In genomic region chr3:46845397-46845859, GRCh38 we compare ENCODE assay signal across 8 cellular contexts. TPM values are rescaled to one million over a fixed set of nuclear protein-coding genes. Genes with fewer than 3 reads are reported as not detected.
A peak's percentile ranks its signal among the peaks of the same experiment; 100 is the strongest.
DNase-seq lines count a peak whose midpoint lies in the region; ATAC-seq, FAIRE-seq and TF ChIP-seq lines count a peak whose summit lies in the region.

No MANE protein-coding gene starts in this region.

- no peak for TF ChIP-seq POLR2A in GM12891 (IDR thresholded peaks at IDR 0.05; ENCODE audit: low read depth, low read length)

- ATAC-seq in HG02588 (IDR thresholded peaks at IDR 0.05; ENCODE audit: unreplicated experiment) (peak; percentile 63), RWPE2 (ENCODE audit: low read depth) (peak; percentile 58)

- 2 to 8% methylated on average over 17 to 23 of the region's 23 CpGs for WGBS in esophagus, 2 donors

- no peak overlapping the region for H3K27ac ChIP-seq in RWPE2 (ENCODE audit: poor library complexity, severe bottlenecking)
- H3K27ac ChIP-seq in esophagus (ENCODE audit: low read depth in 2 of 2, low read length in 1 of 2), result peak overlapping the region; percentile 14 to 66
- H3K27ac ChIP-seq in muscle layer of colon (ENCODE audit: low read depth, low read length), result peak overlapping the region; percentile 76

- H3K4me3 ChIP-seq in RWPE2 (ENCODE audit: severe bottlenecking) (peak overlapping the region; percentile 13), esophagus (ENCODE audit: low read depth in 1 of 2, low read length in 2 of 2) (peak overlapping the region; percentile 36 to 47), muscle layer of colon (ENCODE audit: low read depth in 1 of 2, low read length in 2 of 2) (peak overlapping the region; percentile 31 to 71)

- no peak for DNase-seq in GM12891 (ENCODE audit: insufficient read length, low spot score)
- DNase-seq in RWPE2 (ENCODE audit: low spot score), result peak; percentile 60
- no peak for DNase-seq in NCI-H1436 treated with DMSO at 0.1 percent for 48 hours (lab: John Stamatoyannopoulos, UW)
- no peak for DNase-seq in NCI-H226
- DNase-seq in NCI-H1092 treated with DMSO at 0.1 percent for 48 hours (lab: John Stamatoyannopoulos, UW), result no peak

- H3K4me1 ChIP-seq in RWPE2 (ENCODE audit: insufficient read depth, poor library complexity, severe bottlenecking) (no peaks in the 10 kb centered on the region), esophagus (ENCODE audit: control insufficient read depth in 2 of 2, insufficient read depth in 2 of 2, low read length in 1 of 2) (peaks cover 2 to 5% of the 10 kb centered on the region in 2 donors), muscle layer of colon (ENCODE audit: insufficient read depth, low read length) (peaks cover 11% of the 10 kb centered on the region)

- H3K9me3 ChIP-seq in RWPE2 (ENCODE audit: severe bottlenecking) (peaks cover 11% of the 10 kb centered on the region), esophagus (ENCODE audit: control insufficient read depth in 2 of 2, insufficient read depth in 1 of 2, low read depth in 1 of 2, low read length in 1 of 2) (peaks cover 0 to 2% of the 10 kb centered on the region in 2 donors), muscle layer of colon (ENCODE audit: low read length) (no peaks in the 10 kb centered on the region)

- no peak for TF ChIP-seq CTCF in RWPE2 (IDR thresholded peaks at IDR 0.05; ENCODE audit: poor library complexity, severe bottlenecking)

- no peak for FAIRE-seq in GM12891 (lab: Jason Lieb, UNC)

- H3K36me3 ChIP-seq in RWPE2 (ENCODE audit: low read depth) (no peaks in the 10 kb centered on the region), esophagus (ENCODE audit: control insufficient read depth in 2 of 2, insufficient read depth in 2 of 2, low read length in 1 of 2) (no peaks in the 10 kb centered on the region), muscle layer of colon (ENCODE audit: insufficient read depth, low read length) (no peaks in the 10 kb centered on the region)

- no peaks in the 10 kb centered on the region for H3K27me3 ChIP-seq in RWPE2 (ENCODE audit: insufficient read depth, poor library complexity, severe bottlenecking)
- no peaks in the 10 kb centered on the region for H3K27me3 ChIP-seq in esophagus (ENCODE audit: control insufficient read depth in 1 of 2, insufficient read depth in 2 of 2, low read length in 2 of 2)
- H3K27me3 ChIP-seq in muscle layer of colon (ENCODE audit: control insufficient read depth in 1 of 2, insufficient read depth in 2 of 2, low read length in 2 of 2), result no peaks in the 10 kb centered on the region

- H3K9ac ChIP-seq in muscle layer of colon (ENCODE audit: low read length), result peak overlapping the region; percentile 45

TF ChIP-seq in GM12891, 5 proteins besides CTCF, POLR2A, EP300 and RAD21:
- TF ChIP-seq POLR2AphosphoS5 (IDR thresholded peaks at IDR 0.05; ENCODE audit: low read depth, low read length) (no peak), SPI1 (IDR thresholded peaks at IDR 0.05; ENCODE audit: low read depth, low read length) (peak; percentile 58), TAF1 (IDR thresholded peaks at IDR 0.05; ENCODE audit: low read depth, low read length) (no peak), PAX5 (IDR thresholded peaks at IDR 0.05; ENCODE audit: insufficient read depth, low read length, severe bottlenecking) (no peak), POU2F2 (IDR thresholded peaks at IDR 0.05; ENCODE audit: low read depth, low read length) (no peak)
TF ChIP-seq in GM12891: peak in this region for 1.

RNA-seq across cellular contexts. Expression of gene MYL3, which starts 17.8 kb away (rescaled TPM):
- polyA plus RNA-seq in GM12891 (2012; ENCODE audit: low read depth, missing spikeins), result 0.18 TPM
- under 1 TPM; 0.67 to 0.87 TPM for polyA plus RNA-seq in esophagus

RNA-seq across cellular contexts. Expression of gene PTH1R, which starts 32.1 kb away (rescaled TPM):
- 0.06 TPM for polyA plus RNA-seq in GM12891 (2012; ENCODE audit: low read depth, missing spikeins)
- 1 to 10 TPM; 2.0 to 3.3 TPM for polyA plus RNA-seq in esophagus
